ENCODE assay signal across 1 cellular context in the genomic region with DNA sequence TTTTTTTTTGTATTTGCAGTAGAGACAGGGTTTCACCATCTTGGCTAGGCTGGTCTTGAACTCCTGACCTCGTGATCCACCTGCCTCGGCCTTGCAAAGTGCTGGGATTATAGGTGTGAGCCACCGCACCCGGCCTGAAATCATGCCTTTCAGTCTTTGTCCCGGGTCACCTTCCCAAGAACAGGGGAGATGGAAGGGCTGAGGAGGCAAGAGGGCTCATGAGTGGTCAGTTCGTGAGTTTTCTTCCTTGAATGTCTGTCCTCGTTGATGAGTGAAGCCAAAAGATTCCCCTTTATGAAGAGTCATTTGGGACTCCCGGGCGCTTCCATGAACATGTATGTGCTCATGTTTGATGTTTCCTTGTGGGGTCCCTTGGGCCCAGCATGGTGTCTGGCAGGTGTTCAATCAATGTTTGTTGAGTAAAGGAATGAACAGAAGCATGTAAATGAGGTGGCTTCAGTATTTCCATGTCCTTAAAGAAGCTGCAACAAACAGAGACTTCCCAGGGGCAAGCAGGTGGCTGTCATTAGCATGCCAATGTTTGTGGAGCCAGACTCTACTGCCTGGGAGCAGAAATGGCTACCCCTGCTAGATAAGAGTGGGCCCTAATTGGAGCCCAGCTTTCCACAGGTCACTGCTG.
TF ChIP-seq lines count a peak whose summit lies in the region.

No MANE protein-coding gene starts in this region.

TF ChIP-seq in GM12878, 131 proteins besides CTCF, POLR2A, EP300 and RAD21 (continued from another document):
- TF ChIP-seq, protein P1, sequence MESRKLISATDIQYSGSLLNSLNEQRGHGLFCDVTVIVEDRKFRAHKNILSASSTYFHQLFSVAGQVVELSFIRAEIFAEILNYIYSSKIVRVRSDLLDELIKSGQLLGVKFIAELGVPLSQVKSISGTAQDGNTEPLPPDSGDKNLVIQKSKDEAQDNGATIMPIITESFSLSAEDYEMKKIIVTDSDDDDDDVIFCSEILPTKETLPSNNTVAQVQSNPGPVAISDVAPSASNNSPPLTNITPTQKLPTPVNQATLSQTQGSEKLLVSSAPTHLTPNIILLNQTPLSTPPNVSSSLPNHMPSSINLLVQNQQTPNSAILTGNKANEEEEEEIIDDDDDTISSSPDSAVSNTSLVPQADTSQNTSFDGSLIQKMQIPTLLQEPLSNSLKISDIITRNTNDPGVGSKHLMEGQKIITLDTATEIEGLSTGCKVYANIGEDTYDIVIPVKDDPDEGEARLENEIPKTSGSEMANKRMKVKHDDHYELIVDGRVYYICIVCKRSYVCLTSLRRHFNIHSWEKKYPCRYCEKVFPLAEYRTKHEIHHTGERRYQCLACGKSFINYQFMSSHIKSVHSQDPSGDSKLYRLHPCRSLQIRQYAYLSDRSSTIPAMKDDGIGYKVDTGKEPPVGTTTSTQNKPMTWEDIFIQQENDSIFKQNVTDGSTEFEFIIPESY (IDR thresholded peaks at IDR 0.05): no peak
- TF ChIP-seq TARDBP (IDR thresholded peaks at IDR 0.05; ENCODE audit: borderline replicate concordance) (no peak), HDAC6 (IDR thresholded peaks at IDR 0.05; ENCODE audit: unreplicated experiment) (no peak), ESRRA (IDR thresholded peaks at IDR 0.05; ENCODE audit: low read length) (no peak), CBFB (IDR thresholded peaks at IDR 0.05; ENCODE audit: low read depth) (no peak), NR2F1 (conservative IDR thresholded peaks at IDR 0.05) (no peak), CREM (IDR thresholded peaks at IDR 0.05; ENCODE audit: low read depth) (no peak), ASH2L (IDR thresholded peaks at IDR 0.05; ENCODE audit: borderline replicate concordance, low read depth) (no peak)
- TF ChIP-seq, protein P2, sequence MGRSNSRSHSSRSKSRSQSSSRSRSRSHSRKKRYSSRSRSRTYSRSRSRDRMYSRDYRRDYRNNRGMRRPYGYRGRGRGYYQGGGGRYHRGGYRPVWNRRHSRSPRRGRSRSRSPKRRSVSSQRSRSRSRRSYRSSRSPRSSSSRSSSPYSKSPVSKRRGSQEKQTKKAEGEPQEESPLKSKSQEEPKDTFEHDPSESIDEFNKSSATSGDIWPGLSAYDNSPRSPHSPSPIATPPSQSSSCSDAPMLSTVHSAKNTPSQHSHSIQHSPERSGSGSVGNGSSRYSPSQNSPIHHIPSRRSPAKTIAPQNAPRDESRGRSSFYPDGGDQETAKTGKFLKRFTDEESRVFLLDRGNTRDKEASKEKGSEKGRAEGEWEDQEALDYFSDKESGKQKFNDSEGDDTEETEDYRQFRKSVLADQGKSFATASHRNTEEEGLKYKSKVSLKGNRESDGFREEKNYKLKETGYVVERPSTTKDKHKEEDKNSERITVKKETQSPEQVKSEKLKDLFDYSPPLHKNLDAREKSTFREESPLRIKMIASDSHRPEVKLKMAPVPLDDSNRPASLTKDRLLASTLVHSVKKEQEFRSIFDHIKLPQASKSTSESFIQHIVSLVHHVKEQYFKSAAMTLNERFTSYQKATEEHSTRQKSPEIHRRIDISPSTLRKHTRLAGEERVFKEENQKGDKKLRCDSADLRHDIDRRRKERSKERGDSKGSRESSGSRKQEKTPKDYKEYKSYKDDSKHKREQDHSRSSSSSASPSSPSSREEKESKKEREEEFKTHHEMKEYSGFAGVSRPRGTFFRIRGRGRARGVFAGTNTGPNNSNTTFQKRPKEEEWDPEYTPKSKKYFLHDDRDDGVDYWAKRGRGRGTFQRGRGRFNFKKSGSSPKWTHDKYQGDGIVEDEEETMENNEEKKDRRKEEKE (IDR thresholded peaks at IDR 0.05): no peak
- TF ChIP-seq, protein P3, sequence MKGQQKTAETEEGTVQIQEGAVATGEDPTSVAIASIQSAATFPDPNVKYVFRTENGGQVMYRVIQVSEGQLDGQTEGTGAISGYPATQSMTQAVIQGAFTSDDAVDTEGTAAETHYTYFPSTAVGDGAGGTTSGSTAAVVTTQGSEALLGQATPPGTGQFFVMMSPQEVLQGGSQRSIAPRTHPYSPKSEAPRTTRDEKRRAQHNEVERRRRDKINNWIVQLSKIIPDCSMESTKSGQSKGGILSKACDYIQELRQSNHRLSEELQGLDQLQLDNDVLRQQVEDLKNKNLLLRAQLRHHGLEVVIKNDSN (IDR thresholded peaks at IDR 0.05; ENCODE audit: borderline replicate concordance, extremely low read length, insufficient read depth, low read depth, low read length): no peak
- TF ChIP-seq, protein P4, sequence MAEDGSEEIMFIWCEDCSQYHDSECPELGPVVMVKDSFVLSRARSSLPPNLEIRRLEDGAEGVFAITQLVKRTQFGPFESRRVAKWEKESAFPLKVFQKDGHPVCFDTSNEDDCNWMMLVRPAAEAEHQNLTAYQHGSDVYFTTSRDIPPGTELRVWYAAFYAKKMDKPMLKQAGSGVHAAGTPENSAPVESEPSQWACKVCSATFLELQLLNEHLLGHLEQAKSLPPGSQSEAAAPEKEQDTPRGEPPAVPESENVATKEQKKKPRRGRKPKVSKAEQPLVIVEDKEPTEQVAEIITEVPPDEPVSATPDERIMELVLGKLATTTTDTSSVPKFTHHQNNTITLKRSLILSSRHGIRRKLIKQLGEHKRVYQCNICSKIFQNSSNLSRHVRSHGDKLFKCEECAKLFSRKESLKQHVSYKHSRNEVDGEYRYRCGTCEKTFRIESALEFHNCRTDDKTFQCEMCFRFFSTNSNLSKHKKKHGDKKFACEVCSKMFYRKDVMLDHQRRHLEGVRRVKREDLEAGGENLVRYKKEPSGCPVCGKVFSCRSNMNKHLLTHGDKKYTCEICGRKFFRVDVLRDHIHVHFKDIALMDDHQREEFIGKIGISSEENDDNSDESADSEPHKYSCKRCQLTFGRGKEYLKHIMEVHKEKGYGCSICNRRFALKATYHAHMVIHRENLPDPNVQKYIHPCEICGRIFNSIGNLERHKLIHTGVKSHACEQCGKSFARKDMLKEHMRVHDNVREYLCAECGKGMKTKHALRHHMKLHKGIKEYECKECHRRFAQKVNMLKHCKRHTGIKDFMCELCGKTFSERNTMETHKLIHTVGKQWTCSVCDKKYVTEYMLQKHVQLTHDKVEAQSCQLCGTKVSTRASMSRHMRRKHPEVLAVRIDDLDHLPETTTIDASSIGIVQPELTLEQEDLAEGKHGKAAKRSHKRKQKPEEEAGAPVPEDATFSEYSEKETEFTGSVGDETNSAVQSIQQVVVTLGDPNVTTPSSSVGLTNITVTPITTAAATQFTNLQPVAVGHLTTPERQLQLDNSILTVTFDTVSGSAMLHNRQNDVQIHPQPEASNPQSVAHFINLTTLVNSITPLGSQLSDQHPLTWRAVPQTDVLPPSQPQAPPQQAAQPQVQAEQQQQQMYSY (CRISPR knock-in tag; IDR thresholded peaks at IDR 0.05): no peak
